ENCODE assay signal across 8 cellular contexts in genomic region chr10:87301466-87302115, GRCh38. TPM values are rescaled to one million over a fixed set of nuclear protein-coding genes. Genes with fewer than 3 reads are reported as not detected.
A peak's percentile ranks its signal among the peaks of the same experiment; 100 is the strongest.
DNase-seq lines count a peak whose midpoint lies in the region; ATAC-seq, FAIRE-seq and TF ChIP-seq lines count a peak whose summit lies in the region.
"Not testable (repeated sequence)": the region's sequence is repeated elsewhere in the genome, so short reads cannot be mapped to it uniquely, and the experiment has no call there.

No MANE protein-coding gene starts in this region.

- RAD21 ChIA-PET in HCT116 (lab: Charles Lee; ENCODE audit: low non-redundant PET in 1 of 2, low total read pairs in 2 of 2, uncharacterized antibody in 2 of 2, unreplicated experiment in 2 of 2), result not testable (repeated sequence)

- H3K9me3 ChIP-seq in HCT116 (ENCODE audit: control insufficient read depth in 1 of 2, insufficient read depth in 1 of 2, low read depth in 1 of 2, low read length in 2 of 2); adrenal gland (replicated peaks in 1 of 3); kidney (ENCODE audit: control insufficient read depth in 1 of 2, low read length in 2 of 2); transverse colon: not testable (repeated sequence)

- H3K9me2 ChIP-seq in HCT116 (ENCODE audit: insufficient read depth), result not testable (repeated sequence)

- intact Hi-C loops in HCT116 (cut with micrococcal nuclease); adrenal gland (cut with DNase I); kidney (cut with DNase I); transverse colon (cut with DNase I; ENCODE audit: low total_unique reads): not testable (repeated sequence)

- in situ Hi-C loops in transverse colon (cut with MboI; ENCODE audit: low pct_ligation_motif_present in 1 of 4, low pct_unique_long_range_greater_than_20kb in 1 of 4, low sequenced_read_pairs in 3 of 4), result not testable (repeated sequence)

- H3K79me2 ChIP-seq in HCT116 (ENCODE audit: insufficient read depth, low read length), result not testable (repeated sequence)

- ATAC-seq in GM18858 (IDR thresholded peaks at IDR 0.05; ENCODE audit: unreplicated experiment), result peak; percentile 77
- peak; percentile 100 for ATAC-seq in HCT116
- peak; percentile 93 for ATAC-seq in HG03439 (IDR thresholded peaks at IDR 0.05; ENCODE audit: unreplicated experiment)

- TF ChIP-seq RAD21 in HCT116 (IDR thresholded peaks at IDR 0.05; ENCODE audit: low read depth), result not testable (repeated sequence)

- not testable (repeated sequence) for FAIRE-seq in kidney (lab: Jason Lieb, UNC)

- not testable (repeated sequence) for H3K36me3 ChIP-seq in HCT116 (ENCODE audit: control insufficient read depth in 1 of 2, insufficient read depth in 2 of 2, low read length in 2 of 2); adrenal gland (replicated peaks in 1 of 2); kidney (ENCODE audit: control insufficient read depth in 1 of 2, insufficient read depth in 2 of 2, low read length in 2 of 2); transverse colon

- not testable (repeated sequence) for H3K4me3 ChIP-seq in HCT116 (replicated peaks in 1 of 2; ENCODE audit: low read depth in 1 of 2, low read length in 2 of 2); adrenal gland; kidney (ENCODE audit: low read length in 2 of 2); transverse colon

- WGBS in adrenal gland, 4 donors, result 0 to 7% (median 7%) methylated on average over 4 to 14 of the region's 16 CpGs
- 75% methylated on average over 1 of the region's 16 CpGs; no CpG with 5 or more reads in 1 of the 2 donors for WGBS in transverse colon (ENCODE audit: low coverage in 1 of 2), 2 donors

- not testable (repeated sequence) for H3K4me1 ChIP-seq in HCT116 (ENCODE audit: control insufficient read depth in 1 of 2, insufficient read depth in 2 of 2, low read length in 2 of 2); adrenal gland (replicated peaks in 1 of 2); kidney (ENCODE audit: control insufficient read depth in 1 of 2, insufficient read depth in 1 of 2, low read depth in 1 of 2, low read length in 2 of 2); transverse colon

- not testable (repeated sequence) for H3K4me2 ChIP-seq in HCT116 (ENCODE audit: low read length)

- not testable (repeated sequence) for H3K27ac ChIP-seq in HCT116 (ENCODE audit: low read depth, low read length); adrenal gland; kidney (ENCODE audit: low read depth in 2 of 2, low read length in 2 of 2); transverse colon

- BruUV-seq in HCT116 (replicated peaks; lab: Mats Ljungman, UMichigan), result not testable (repeated sequence)

- CTCF ChIA-PET in HCT116 (lab: Charles Lee), result not testable (repeated sequence)

- not testable (repeated sequence) for H3K27me3 ChIP-seq in HCT116 (ENCODE audit: insufficient read depth, low read length); adrenal gland; transverse colon

- not testable (repeated sequence) for DNase-seq in HCT116 (ENCODE audit: low read depth, low spot score)
- peak; percentile 2 to 4 for DNase-seq in activated CD4-positive, alpha-beta T cell treated with anti-CD3 and anti-CD28 coated beads, Interleukin-2, amount 50 U/mL, for 4 hours
- DNase-seq in adrenal gland (peak; percentile 55 to 86 (median 68)), kidney (peak; percentile 89), transverse colon (peak; percentile 58)
- DNase-seq in stimulated activated CD4-positive, alpha-beta T cell treated with anti-CD3 and anti-CD28 coated beads, Interleukin-12 subunit alpha, Interleukin-12 subunit beta, amount 100 ng/mL, for 4 hours, result peak; percentile 25

- not testable (repeated sequence) for H3K9ac ChIP-seq in HCT116 (ENCODE audit: low read length); kidney (ENCODE audit: low read length in 2 of 2)

- POLR2A ChIA-PET in HCT116 (lab: Charles Lee), result not testable (repeated sequence)

- TF ChIP-seq CTCF in HCT116 (IDR thresholded peaks at IDR 0.05 in 2 of 3, conservative IDR thresholded peaks at IDR 0.05 in 1 of 3; ENCODE audit: borderline replicate concordance in 1 of 3, insufficient read depth in 1 of 3, low read depth in 2 of 3, low read length in 2 of 3), result 0 out of 6 replicates have a peak, but pooled peaks of 1 of the 3 experiments have one; percentile 6
- TF ChIP-seq CTCF in adrenal gland (IDR thresholded peaks at IDR 0.05), result peak in 3 of 6 experiments; percentile 13 to 45 (median 28)
- not testable (repeated sequence) for TF ChIP-seq CTCF in kidney (IDR thresholded peaks at IDR 0.05; ENCODE audit: borderline replicate concordance, extremely low read depth, insufficient read depth)
- peak; percentile 13 to 40 (median 31) for TF ChIP-seq CTCF in transverse colon (IDR thresholded peaks at IDR 0.05)

- TF ChIP-seq POLR2A in HCT116 (IDR thresholded peaks at IDR 0.05; ENCODE audit: borderline replicate concordance, extremely low read depth, insufficient read depth, insufficient read length); adrenal gland (IDR thresholded peaks at IDR 0.05); transverse colon (IDR thresholded peaks at IDR 0.05): not testable (repeated sequence)

- TF ChIP-seq EP300 in transverse colon (IDR thresholded peaks at IDR 0.05; ENCODE audit: low read depth), result not testable (repeated sequence)

- not testable (repeated sequence) for H2AFZ ChIP-seq in HCT116 (ENCODE audit: low read depth, low read length, poor library complexity, severe bottlenecking)

- not testable (repeated sequence) for H4K20me1 ChIP-seq in HCT116 (ENCODE audit: insufficient read depth)

RNA-seq across cellular contexts. Expression of gene NUTM2D, which starts 56.0 kb away (rescaled TPM):
- total RNA-seq in HCT116 (2021; ENCODE audit: unreplicated experiment) (2.8 TPM), adrenal gland (1 to 10 TPM in 7 of 8 donors, under 1 TPM in 1; 0.95 to 7.4 (median 4.0) TPM), kidney (9.0 TPM), transverse colon (10 to 100 TPM in 1 of 4 donors, 1 to 10 TPM in 3; 4.0 to 49.0 (median 4.6) TPM)
- polyA plus RNA-seq in HCT116 (2012), result 2.4 TPM in 2 replicates
- polyA plus RNA-seq in adrenal gland (10 to 100 TPM in 1 of 3 donors, 1 to 10 TPM in 2; 1.6 to 34.2 (median 3.0) TPM), kidney (ENCODE audit: insufficient read depth, low read depth, low replicate concordance) (4.8 TPM)
